ENCODE assay signal across 1 cellular context in genomic region chr19:23789246-23789645, GRCh38.
TF ChIP-seq lines count a peak whose summit lies in the region.

No MANE protein-coding gene starts in this region.

TF ChIP-seq in WTC11, 78 proteins besides CTCF, POLR2A, EP300 and RAD21 (continued from another document):
- no peak for TF ChIP-seq USF1 (CRISPR knock-in tag; IDR thresholded peaks at IDR 0.05)
- no peak for TF ChIP-seq E2F4 (CRISPR knock-in tag; IDR thresholded peaks at IDR 0.05; ENCODE audit: borderline replicate concordance, low read depth)
TF ChIP-seq in WTC11: peak in this region for 0.
